Comparison of ENCODE assay signal across 25 cellular contexts in genomic region chr12:124159655-124160054, GRCh38.
DNase-seq lines count a peak whose midpoint lies in the region; ATAC-seq and TF ChIP-seq lines count a peak whose summit lies in the region.
"Had no signal": no experiment of that assay in that cellular context is flagged by ENCODE, and none has a peak within 500 bp of the region (broad histone marks: within the 10 kb centered on the region; RNA-seq: fewer than 3 reads in every experiment).

No MANE protein-coding gene starts in this region.

- no peaks in the 10 kb centered on the region for H3K4me1 ChIP-seq in lower lobe of right lung
- H3K4me1 ChIP-seq: spleen, uterus had no signal

- POLR2A ChIA-PET in GM10248 (lab: Yijun Ruan, JAX): no interaction called here

- DNase-seq in ELF-1 (ENCODE audit: low read depth, low spot score) (peak; percentile 18), lower lobe of right lung (no peak), sciatic nerve (ENCODE audit: low spot score) (no peak), GM10248 (ENCODE audit: extremely low spot score) (no peak), inferior parietal cortex (ENCODE audit: extremely low spot score) (no peak), NCI-H187 (lab: John Stamatoyannopoulos, UW) (no peak)
- DNase-seq: activated CD8-positive, alpha-beta memory T cell treated with anti-CD3 and anti-CD28 coated beads, Interleukin-2, amount 50 U/mL, for 4 hours; activated naive CD8-positive, alpha-beta T cell treated with anti-CD3 and anti-CD28 coated beads for 36 hours; dorsolateral prefrontal cortex; HCEC 1CT; Kasumi-1; NCI-H1694; NCI-H526 treated with DMSO at 0.1 percent for 48 hours; RPMI8226; spleen; stimulated activated CD4-positive, alpha-beta T cell treated with anti-CD3 and anti-CD28 coated beads, Interleukin-2, amount 100 ng/mL, for 48 hours; uterus; WERI-Rb-1 had no signal

- peak overlapping the region in 2 of 5 experiments; percentile 6 to 22 for H3K4me3 Mint-ChIP-seq in brain
- H3K4me3 Mint-ChIP-seq: activated naive CD8-positive, alpha-beta T cell treated with anti-CD3 and anti-CD28 coated beads for 36 hours; activated T-helper 17 cell treated with anti-CD3 and anti-CD28 coated beads, Interleukin-2, amount 50 U/mL, for 72 hours; central memory CD8-positive, alpha-beta T cell; stimulated activated effector memory CD8-positive, alpha-beta T cell treated with anti-CD3 and anti-CD28 coated beads, Interleukin-12 subunit alpha, Interleukin-12 subunit beta, amount 100 ng/mL, for 72 hours had no signal

- peak overlapping the region in 3 of 5 experiments; percentile 68 to 84 (median 72) for H3K27ac Mint-ChIP-seq in brain
- H3K27ac Mint-ChIP-seq: activated naive CD8-positive, alpha-beta T cell treated with anti-CD3 and anti-CD28 coated beads for 36 hours; activated T-helper 17 cell treated with anti-CD3 and anti-CD28 coated beads, Interleukin-2, amount 50 U/mL, for 72 hours; stimulated activated effector memory CD8-positive, alpha-beta T cell treated with anti-CD3 and anti-CD28 coated beads, Interleukin-12 subunit alpha, Interleukin-12 subunit beta, amount 100 ng/mL, for 72 hours had no signal

- H3K9me3 Mint-ChIP-seq in brain: peaks cover 9 to 22% (median 19%) of the 10 kb centered on the region in 5 experiments
- H3K9me3 Mint-ChIP-seq: activated naive CD8-positive, alpha-beta T cell treated with anti-CD3 and anti-CD28 coated beads for 36 hours; activated T-helper 17 cell treated with anti-CD3 and anti-CD28 coated beads, Interleukin-2, amount 50 U/mL, for 72 hours; central memory CD8-positive, alpha-beta T cell; stimulated activated effector memory CD8-positive, alpha-beta T cell treated with anti-CD3 and anti-CD28 coated beads, Interleukin-12 subunit alpha, Interleukin-12 subunit beta, amount 100 ng/mL, for 72 hours had no signal

- H3K4me3 ChIP-seq in lower lobe of right lung: no peak overlapping the region
- H3K4me3 ChIP-seq: BLaER1 treated with 17β-estradiol and CSF1 and Interleukin-3, amounts not matched to agents 10 nM and 100 nM; dorsolateral prefrontal cortex; spleen; uterus had no signal

- CTCF ChIA-PET in GM10248 (lab: Yijun Ruan, JAX): interaction anchor here (1.2 kb wide), 1 partner anchor 254 kb away, joined by 3 read pairs; no protein-coding TSS in a partner anchor

- H3K36me3 Mint-ChIP-seq in brain: peaks cover 14% of the 10 kb centered on the region
- H3K36me3 Mint-ChIP-seq: activated naive CD8-positive, alpha-beta T cell treated with anti-CD3 and anti-CD28 coated beads for 36 hours had no signal

- no peaks in the 10 kb centered on the region for H3K27me3 ChIP-seq in lower lobe of right lung (ENCODE audit: low read depth)
- H3K27me3 ChIP-seq: BLaER1 treated with 17β-estradiol and CSF1 and Interleukin-3, amounts not matched to agents 10 nM and 100 nM; dorsolateral prefrontal cortex; spleen; uterus had no signal

- H3K27ac ChIP-seq in lower lobe of right lung: peak overlapping the region; percentile 43
- H3K27ac ChIP-seq: BLaER1 treated with 17β-estradiol and CSF1 and Interleukin-3, amounts not matched to agents 10 nM and 100 nM; HL-60; spleen; uterus; WERI-Rb-1 had no signal

- H3K27me3 Mint-ChIP-seq in brain: no peaks in the 10 kb centered on the region
- H3K27me3 Mint-ChIP-seq: activated naive CD8-positive, alpha-beta T cell treated with anti-CD3 and anti-CD28 coated beads for 36 hours had no signal

- H3K36me3 ChIP-seq in lower lobe of right lung: no peaks in the 10 kb centered on the region
- H3K36me3 ChIP-seq: spleen, uterus, WERI-Rb-1 had no signal

- ATAC-seq in lower lobe of right lung (no peak), sciatic nerve (peak; percentile 60), GM19467 (IDR thresholded peaks at IDR 0.05; ENCODE audit: unreplicated experiment) (no peak)
- ATAC-seq: activated T-helper 17 cell treated with anti-CD3 and anti-CD28 coated beads, Interleukin-2, amount 50 U/mL, for 72 hours; stimulated activated effector memory CD8-positive, alpha-beta T cell treated with anti-CD3 and anti-CD28 coated beads, Interleukin-12 subunit alpha, Interleukin-12 subunit beta, amount 100 ng/mL, for 72 hours had no signal

- no peak for TF ChIP-seq CTCF in brain (conservative IDR thresholded peaks at IDR 0.05)
- TF ChIP-seq CTCF in lower lobe of right lung (IDR thresholded peaks at IDR 0.05): no peak
- no peak for TF ChIP-seq CTCF in GM10248 (IDR thresholded peaks at IDR 0.05; ENCODE audit: control extremely low read depth, extremely low read depth, low read depth, missing control alignments)

- peaks cover 37% of the 10 kb centered on the region for H3K4me1 Mint-ChIP-seq in brain
- H3K4me1 Mint-ChIP-seq: activated naive CD8-positive, alpha-beta T cell treated with anti-CD3 and anti-CD28 coated beads for 36 hours; activated T-helper 17 cell treated with anti-CD3 and anti-CD28 coated beads, Interleukin-2, amount 50 U/mL, for 72 hours; central memory CD8-positive, alpha-beta T cell; stimulated activated effector memory CD8-positive, alpha-beta T cell treated with anti-CD3 and anti-CD28 coated beads, Interleukin-12 subunit alpha, Interleukin-12 subunit beta, amount 100 ng/mL, for 72 hours had no signal

- H3K9me3 ChIP-seq in lower lobe of right lung: no peaks in the 10 kb centered on the region
- H3K9me3 ChIP-seq: uterus had no signal

- intact Hi-C loops in lower lobe of right lung (cut with DNase I) (no loop called here), sciatic nerve (cut with DNase I) (loop anchor here (10.0 kb wide), 1 partner anchor 95 kb away; no protein-coding TSS in a partner anchor)
